ENCODE assay signal across 9 cellular contexts in genomic region chr11:57800444-57801184, GRCh38. TPM values are rescaled to one million over a fixed set of nuclear protein-coding genes. Genes with fewer than 3 reads are reported as not detected.
DNase-seq lines count a peak whose midpoint lies in the region; ATAC-seq and TF ChIP-seq lines count a peak whose summit lies in the region.
"Had no signal": no experiment of that assay in that cellular context is flagged by ENCODE, and none has a peak within 500 bp of the region (broad histone marks: within the 10 kb centered on the region; RNA-seq: fewer than 3 reads in every experiment).

No MANE protein-coding gene starts in this region.

- no peak for TF ChIP-seq POLR2A in tibial nerve (IDR thresholded peaks at IDR 0.05)

- no peak overlapping the region for H3K9ac ChIP-seq in SK-N-SH

- POLR2A ChIA-PET in SK-N-SH (lab: Yijun Ruan, JAX): interaction anchor here (0.6 to 1.8 kb wide), 5 partner anchors 22 to 92 kb away, joined by 3 to 12 read pairs (median 4); partner anchors contain the start of genes BTBD18, CTNND1 and SELENOH

- H3K4me3 ChIP-seq in AG10803 (ENCODE audit: low read length) (no peak overlapping the region), SK-N-SH (ENCODE audit: low read depth in 2 of 2, low read length in 1 of 2) (no peak overlapping the region; a peak in 1 of 4 replicates), ectodermal cell (ENCODE audit: insufficient read depth, low read depth, low read length) (no peak overlapping the region), tibial nerve (no peak overlapping the region)

- ATAC-seq in HG02763 (IDR thresholded peaks at IDR 0.05; ENCODE audit: unreplicated experiment): peak; percentile 73

- H3K9me2 ChIP-seq in SK-N-SH: no peaks in the 10 kb centered on the region

- in situ Hi-C loops in GM13976 (cut with MboI; ENCODE audit: low sequenced_read_pairs, unreplicated experiment): loop anchor here (5.0 to 25.0 kb wide), 3 partner anchors 38 to 712 kb away; partner anchors contain the start of genes CLP1, CTNND1, OR5B21 and ZDHHC5

- H3K4me1 ChIP-seq in SK-N-SH (ENCODE audit: control insufficient read depth in 1 of 2, insufficient read depth in 2 of 2, low read depth in 1 of 2, low read length in 1 of 2) (peaks cover 17 to 26% of the 10 kb centered on the region in 2 experiments), ectodermal cell (ENCODE audit: control insufficient read depth, insufficient read depth, low read length) (no peaks in the 10 kb centered on the region), tibial nerve (peaks cover 0 to 46% (median 31%) of the 10 kb centered on the region in 4 donors)

- H3K9me3 ChIP-seq in SK-N-SH (no peaks in the 10 kb centered on the region), ectodermal cell (ENCODE audit: control insufficient read depth, low read length) (no peaks in the 10 kb centered on the region), tibial nerve (no peaks in the 10 kb centered on the region)

- no peak for TF ChIP-seq EP300 in SK-N-SH (IDR thresholded peaks at IDR 0.05; ENCODE audit: borderline replicate concordance in 1 of 2, low read depth in 1 of 2, low read length in 1 of 2)
- peak in 1 of 2 donors; percentile 51 for TF ChIP-seq EP300 in tibial nerve (IDR thresholded peaks at IDR 0.05)

- H3K4me2 ChIP-seq in SK-N-SH: no peak overlapping the region; the same call in 1 of the 2 replicates

- peaks cover 47 to 50% of the 10 kb centered on the region in 2 experiments for H3K36me3 ChIP-seq in SK-N-SH (replicated peaks in 1 of 2; ENCODE audit: control insufficient read depth in 1 of 2, insufficient read depth in 2 of 2, low read length in 1 of 2)
- peaks cover 46% of the 10 kb centered on the region for H3K36me3 ChIP-seq in ectodermal cell (ENCODE audit: control insufficient read depth, insufficient read depth, low read length)
- H3K36me3 ChIP-seq in tibial nerve: peaks cover 2 to 65% (median 9%) of the 10 kb centered on the region in 3 donors

- H4K20me1 ChIP-seq in SK-N-SH (ENCODE audit: insufficient read depth): peaks cover 16% of the 10 kb centered on the region

- CTCF ChIA-PET in SK-N-SH (lab: Yijun Ruan, JAX): interaction anchor here (0.6 to 7.4 kb wide), 59 partner anchors 9 to 795 kb away, joined by 3 to 142 read pairs (median 5); partner anchors contain the start of genes BTBD18, CTNND1, SELENOH and UBE2L6

- no peak overlapping the region for H2AFZ ChIP-seq in SK-N-SH (ENCODE audit: low read depth)

- peak; percentile 96 for TF ChIP-seq RAD21 in SK-N-SH (IDR thresholded peaks at IDR 0.05; ENCODE audit: low read length)

- H3K27ac ChIP-seq in SK-N-SH (ENCODE audit: low read depth in 2 of 2, low read length in 1 of 2): peak overlapping the region; percentile 48 to 63; a peak in 3 of 4 replicates
- H3K27ac ChIP-seq in ectodermal cell (ENCODE audit: insufficient read depth, low read depth, low read length, poor library complexity, severe bottlenecking): peak overlapping the region; percentile 38
- peak overlapping the region; percentile 2 to 76 (median 56) for H3K27ac ChIP-seq in tibial nerve

- H3F3A ChIP-seq in SK-N-SH (replicated peaks; ENCODE audit: insufficient read depth): peaks cover 26% of the 10 kb centered on the region

- DNase-seq in AG10803 (ENCODE audit: low read depth) (peak; percentile 76), GM13976 (ENCODE audit: low spot score) (peak; percentile 76), NCI-H1105 (lab: John Stamatoyannopoulos, UW) (peak; percentile 67), SK-N-SH (peak; percentile 77), medulla oblongata (ENCODE audit: extremely low spot score) (peak; percentile 91), tibial nerve (ENCODE audit: low spot score in 2 of 2) (peak in 1 of 2 donors; percentile 49)

- 50% methylated on average over 4 of the region's 4 CpGs for WGBS in SK-N-SH (ENCODE audit: low lambda C conversion rate)
- WGBS in ectodermal cell, 2 experiments: 70 to 87% methylated on average over 3 to 4 of the region's 4 CpGs
- WGBS in tibial nerve, 2 donors: 43% methylated on average over 4 of the region's 4 CpGs

- TF ChIP-seq CTCF in AG10803 (conservative IDR thresholded peaks at IDR 0.05; ENCODE audit: low read length): peak; percentile 91
- peak; percentile 76 for TF ChIP-seq CTCF in GM13976 (IDR thresholded peaks at IDR 0.05; ENCODE audit: borderline replicate concordance, control extremely low read depth, extremely low read depth, insufficient read depth, missing control alignments)
- TF ChIP-seq CTCF in SK-N-SH (IDR thresholded peaks at IDR 0.05): peak; percentile 87
- TF ChIP-seq CTCF in tibial nerve (IDR thresholded peaks at IDR 0.05): peak; percentile 70 to 91 (median 86)

- no peaks in the 10 kb centered on the region for H3K27me3 ChIP-seq in SK-N-SH (ENCODE audit: insufficient read depth)
- H3K27me3 ChIP-seq in ectodermal cell (ENCODE audit: control insufficient read depth, insufficient read depth, low read length, poor library complexity, severe bottlenecking): no peaks in the 10 kb centered on the region
- H3K27me3 ChIP-seq in tibial nerve: no peaks in the 10 kb centered on the region

- peaks cover 67% of the 10 kb centered on the region for H3K79me2 ChIP-seq in SK-N-SH (ENCODE audit: insufficient read depth)

TF ChIP-seq in SK-N-SH, 30 proteins besides CTCF, POLR2A, EP300 and RAD21:
- no peak for TF ChIP-seq ELF1 (IDR thresholded peaks at IDR 0.05)
- TF ChIP-seq CHD2 (IDR thresholded peaks at IDR 0.05; ENCODE audit: low read length, partially characterized antibody): peak; percentile 16
- no peak for TF ChIP-seq RCOR1 (IDR thresholded peaks at IDR 0.05; ENCODE audit: low read length)
- TF ChIP-seq FOXJ3 (CRISPR knock-in tag; IDR thresholded peaks at IDR 0.05): no peak
- TF ChIP-seq SMC3 (IDR thresholded peaks at IDR 0.05; ENCODE audit: low read depth, low read length): peak; percentile 73
- TF ChIP-seq JUND (IDR thresholded peaks at IDR 0.05): no peak
- no peak for TF ChIP-seq TCF12 (IDR thresholded peaks at IDR 0.05)
- no peak for TF ChIP-seq RXRA (IDR thresholded peaks at IDR 0.05; ENCODE audit: borderline replicate concordance, low read depth)
- no peak for TF ChIP-seq MEF2A (IDR thresholded peaks at IDR 0.05; ENCODE audit: borderline replicate concordance, low read depth)
- TF ChIP-seq GATA2 (CRISPR knock-in tag; IDR thresholded peaks at IDR 0.05): peak; percentile 73
- TF ChIP-seq USF1 (IDR thresholded peaks at IDR 0.05; ENCODE audit: borderline replicate concordance, low read depth): no peak
- 0 out of 2 replicates have a peak, but pooled peaks have one; percentile 28 for TF ChIP-seq RFX5 (IDR thresholded peaks at IDR 0.05; ENCODE audit: low read length)
- TF ChIP-seq PBX3 (IDR thresholded peaks at IDR 0.05): no peak

RNA-seq across cellular contexts. Expression of gene CTNND1, which starts 39.0 kb away (rescaled TPM):
- polyA plus RNA-seq in SK-N-SH (2012; rRNA removed): 39.4 and 49.4 TPM in 2 replicates
- polyA plus RNA-seq in SK-N-SH (2012; cell fraction: cytosol; rRNA removed): 38.3 and 40.5 TPM in 2 replicates
- 59.2 and 69.5 TPM in 2 replicates for polyA plus RNA-seq in SK-N-SH (2012; cell fraction: nucleus; rRNA removed)
- polyA plus RNA-seq in ectodermal cell (2013, experiment 1 of 4): 182 TPM
- polyA plus RNA-seq in ectodermal cell (2013, experiment 2 of 4): 198 TPM
- 137 TPM for polyA plus RNA-seq in ectodermal cell (2013, experiment 3 of 4)
- polyA plus RNA-seq in ectodermal cell (2013, experiment 4 of 4): 157 TPM
- 100 to 1,000 TPM; 104 to 128 (median 124) TPM for total RNA-seq in tibial nerve

RNA-seq across cellular contexts. Expression of gene BTBD18, which starts 49.0 kb away (rescaled TPM):
- not detected in 2 replicates for polyA plus RNA-seq in SK-N-SH (2012; rRNA removed)
- polyA plus RNA-seq in SK-N-SH (2012; cell fraction: cytosol; rRNA removed): not detected in 2 replicates
- not detected in 2 replicates for polyA plus RNA-seq in SK-N-SH (2012; cell fraction: nucleus; rRNA removed)
- not detected for polyA plus RNA-seq in ectodermal cell (2013, experiment 1 of 4)
- not detected for polyA plus RNA-seq in ectodermal cell (2013, experiment 2 of 4)
- polyA plus RNA-seq in ectodermal cell (2013, experiment 3 of 4): not detected
- polyA plus RNA-seq in ectodermal cell (2013, experiment 4 of 4): not detected
- total RNA-seq in tibial nerve: not detected
- total RNA-seq: T-helper 1 cell treated with Interleukin-12 subunit alpha and Interleukin-12 subunit beta and Interleukin-4 antibody, amounts not matched to agents 30 ng/mL and 1 ng/mL, for 36 hours had no signal

RNA-seq across cellular contexts. Expression of gene SELENOH, which starts 59.3 kb away (rescaled TPM):
- 291 and 333 TPM in 2 replicates for polyA plus RNA-seq in SK-N-SH (2012; rRNA removed)
- 289 and 306 TPM in 2 replicates for polyA plus RNA-seq in SK-N-SH (2012; cell fraction: cytosol; rRNA removed)
- 183 and 301 TPM in 2 replicates for polyA plus RNA-seq in SK-N-SH (2012; cell fraction: nucleus; rRNA removed)
- 170 TPM for polyA plus RNA-seq in ectodermal cell (2013, experiment 1 of 4)
- polyA plus RNA-seq in ectodermal cell (2013, experiment 2 of 4): 159 TPM
- polyA plus RNA-seq in ectodermal cell (2013, experiment 3 of 4): 184 TPM
- polyA plus RNA-seq in ectodermal cell (2013, experiment 4 of 4): 183 TPM
- 100 to 1,000 TPM in 3 of 4 donors, 10 to 100 TPM in 1; 78.1 to 146 (median 118) TPM for total RNA-seq in tibial nerve
